ENCODE assay signal across 8 cellular contexts in genomic region chr15:98177950-98178848, GRCh38.
DNase-seq lines count a peak whose midpoint lies in the region; ATAC-seq, FAIRE-seq and TF ChIP-seq lines count a peak whose summit lies in the region.

No MANE protein-coding gene starts in this region.

- no peak overlapping the region for H2AFZ ChIP-seq in HepG2 (ENCODE audit: low read length)

- no peak overlapping the region for H3K4me2 ChIP-seq in HepG2 (ENCODE audit: low read depth, low read length)

- WGBS in HepG2 (ENCODE audit: low lambda C conversion rate): 2% methylated on average over 13 of the region's 13 CpGs
- 11 to 14% methylated on average over 13 of the region's 13 CpGs for WGBS in thyroid gland, 2 donors

- no TSS peak for BruUV-seq in HepG2 (replicated peaks; lab: Mats Ljungman, UMichigan)

- TF ChIP-seq RAD21 in HepG2 (CRISPR knock-in tag; IDR thresholded peaks at IDR 0.05): peak; percentile 57

- H3K9ac ChIP-seq in HepG2 (ENCODE audit: insufficient read depth, low read depth, low read length): no peak overlapping the region

- DNase-seq in DMS53 (lab: John Stamatoyannopoulos, UW) (peak; percentile 56), MG63 (peak; percentile 53), SKM-1 treated with dmso at 0.1 percent for 144 hours (lab: John Stamatoyannopoulos, UW; ENCODE audit: unreplicated experiment) (peak; percentile 75), coronary artery (ENCODE audit: low spot score) (no peak), HepG2 (ENCODE audit: low spot score) (peak; percentile 56), thyroid gland (peak; percentile 27 to 32)
- no peak for DNase-seq in activated effector memory CD4-positive, alpha-beta T cell treated with Interleukin-2 at 50 U/mL for 16 hours

- no peaks in the 10 kb centered on the region for H3K79me2 ChIP-seq in HepG2 (ENCODE audit: insufficient read depth, low read length)

- H3K4me3 ChIP-seq in MG63 (no peak overlapping the region), coronary artery (no peak overlapping the region), HepG2 (replicated peaks in 1 of 3; ENCODE audit: insufficient read depth in 1 of 3, low read depth in 2 of 3, low read length in 3 of 3) (no peak overlapping the region), thyroid gland (replicated peaks in 1 of 3) (no peak overlapping the region)

- TF ChIP-seq CTCF in coronary artery (IDR thresholded peaks at IDR 0.05) (peak; percentile 47), HepG2 (CRISPR knock-in tag; IDR thresholded peaks at IDR 0.05) (peak; percentile 85), thyroid gland (IDR thresholded peaks at IDR 0.05) (peak in 5 of 6 experiments; percentile 57 to 72 (median 66))

- TF ChIP-seq POLR2A in HepG2 (IDR thresholded peaks at IDR 0.05; ENCODE audit: insufficient read depth in 1 of 2, low read depth in 2 of 2, low read length in 2 of 2) (no peak), thyroid gland (IDR thresholded peaks at IDR 0.05) (no peak)

- FAIRE-seq in HepG2 (lab: Jason Lieb, UNC): peak; percentile 73

- intact Hi-C loops in HepG2 (cut with micrococcal nuclease; ENCODE audit: unreplicated experiment) (loop anchor here (1.0 to 10.0 kb wide), 5 partner anchors 93 to 274 kb away; no protein-coding TSS in a partner anchor), thyroid gland (cut with DNase I) (loop anchor here (5.0 kb wide), 1 partner anchor 276 kb away; no protein-coding TSS in a partner anchor)

- peak; percentile 82 for ATAC-seq in GM21390 (IDR thresholded peaks at IDR 0.05; ENCODE audit: unreplicated experiment)
- ATAC-seq in HepG2: peak; percentile 97

- H3K4me1 ChIP-seq in HepG2 (ENCODE audit: insufficient read depth, low read length) (no peaks in the 10 kb centered on the region), thyroid gland (no peaks in the 10 kb centered on the region)

- H3K27me3 ChIP-seq in MG63 (peaks cover 8% of the 10 kb centered on the region), HepG2 (ENCODE audit: control insufficient read depth in 1 of 2, insufficient read depth in 2 of 2, low read length in 2 of 2) (peaks cover 0 to 14% of the 10 kb centered on the region in 2 experiments; a peak in 1 of 5 replicates), thyroid gland (no peaks in the 10 kb centered on the region)

- no peak for TF ChIP-seq EP300 in HepG2 (IDR thresholded peaks at IDR 0.05; ENCODE audit: low read depth in 2 of 2, low read length in 2 of 2)
- no peak for TF ChIP-seq EP300 in HepG2 (CRISPR knock-in tag; IDR thresholded peaks at IDR 0.05; ENCODE audit: borderline replicate concordance)

- in situ Hi-C loops in HepG2 (cut with HindIII; ENCODE audit: extremely low pct_ligation_motif_present, low pct_unique_long_range_greater_than_20kb): loop anchor here (5.0 kb wide), 1 partner anchor 276 kb away; no protein-coding TSS in a partner anchor

- H4K20me1 ChIP-seq in HepG2 (ENCODE audit: insufficient read depth, low read length): no peaks in the 10 kb centered on the region

- no peaks in the 10 kb centered on the region for H3K9me3 ChIP-seq in MG63
- H3K9me3 ChIP-seq in HepG2 (ENCODE audit: low read length): no peaks in the 10 kb centered on the region
- no peaks in the 10 kb centered on the region for H3K9me3 ChIP-seq in thyroid gland

- H3K27ac ChIP-seq in coronary artery: no peak overlapping the region
- no peak overlapping the region for H3K27ac ChIP-seq in HepG2 (ENCODE audit: extremely low read length, insufficient read depth, low read length)
- H3K27ac ChIP-seq in thyroid gland: no peak overlapping the region

- CTCF ChIA-PET in HepG2 (lab: Yijun Ruan, JAX; ENCODE audit: low intra/inter-chr PET ratio, low total read pairs): interaction anchor here (1.8 to 1.9 kb wide), 2 partner anchors 269 to 274 kb away, joined by 14 to 17 read pairs; no protein-coding TSS in a partner anchor

- no peaks in the 10 kb centered on the region for H3K36me3 ChIP-seq in MG63
- no peaks in the 10 kb centered on the region for H3K36me3 ChIP-seq in HepG2 (replicated peaks in 1 of 2; ENCODE audit: control insufficient read depth in 1 of 2, insufficient read depth in 2 of 2, low read length in 2 of 2)
- H3K36me3 ChIP-seq in thyroid gland: no peaks in the 10 kb centered on the region

- POLR2A ChIA-PET in HepG2 (lab: Yijun Ruan, JAX): no interaction called here

TF ChIP-seq in HepG2, 621 proteins besides CTCF, POLR2A, EP300 and RAD21:
- TF ChIP-seq MXD1 (CRISPR knock-in tag; IDR thresholded peaks at IDR 0.05): no peak
- TF ChIP-seq HNRNPK (IDR thresholded peaks at IDR 0.05; ENCODE audit: low read depth, low read length, poor library complexity, severe bottlenecking): no peak
- no peak for TF ChIP-seq BCL3 (CRISPR knock-in tag; IDR thresholded peaks at IDR 0.05)
- no peak for TF ChIP-seq ZNF33A (CRISPR knock-in tag; IDR thresholded peaks at IDR 0.05; ENCODE audit: borderline replicate concordance)
- no peak for TF ChIP-seq FOXO1 (CRISPR knock-in tag; IDR thresholded peaks at IDR 0.05)
- peak; percentile 94 for TF ChIP-seq STAG1 (CRISPR knock-in tag; IDR thresholded peaks at IDR 0.05)
- TF ChIP-seq SMC3 (IDR thresholded peaks at IDR 0.05; ENCODE audit: low read length): peak; percentile 66
- no peak for TF ChIP-seq RBFOX2 (IDR thresholded peaks at IDR 0.05; ENCODE audit: low read depth, low read length)
- TF ChIP-seq ZNF496 (CRISPR knock-in tag; IDR thresholded peaks at IDR 0.05; ENCODE audit: insufficient replicate concordance): no peak
- no peak for TF ChIP-seq ZNF672 (CRISPR knock-in tag; IDR thresholded peaks at IDR 0.05)
- no peak for TF ChIP-seq ZNF367 (CRISPR knock-in tag; IDR thresholded peaks at IDR 0.05; ENCODE audit: borderline replicate concordance)
- no peak for TF ChIP-seq ZNF607 (CRISPR knock-in tag; IDR thresholded peaks at IDR 0.05; ENCODE audit: borderline replicate concordance)
- no peak for TF ChIP-seq ZNF251 (CRISPR knock-in tag; IDR thresholded peaks at IDR 0.05)
- no peak for TF ChIP-seq ZNF547 (CRISPR knock-in tag; IDR thresholded peaks at IDR 0.05)
- TF ChIP-seq ZNF724P (CRISPR knock-in tag; IDR thresholded peaks at IDR 0.05; ENCODE audit: borderline replicate concordance): no peak
- TF ChIP-seq TCF7L2 (IDR thresholded peaks at IDR 0.05; ENCODE audit: low read depth, low read length): no peak
- TF ChIP-seq, protein P1, sequence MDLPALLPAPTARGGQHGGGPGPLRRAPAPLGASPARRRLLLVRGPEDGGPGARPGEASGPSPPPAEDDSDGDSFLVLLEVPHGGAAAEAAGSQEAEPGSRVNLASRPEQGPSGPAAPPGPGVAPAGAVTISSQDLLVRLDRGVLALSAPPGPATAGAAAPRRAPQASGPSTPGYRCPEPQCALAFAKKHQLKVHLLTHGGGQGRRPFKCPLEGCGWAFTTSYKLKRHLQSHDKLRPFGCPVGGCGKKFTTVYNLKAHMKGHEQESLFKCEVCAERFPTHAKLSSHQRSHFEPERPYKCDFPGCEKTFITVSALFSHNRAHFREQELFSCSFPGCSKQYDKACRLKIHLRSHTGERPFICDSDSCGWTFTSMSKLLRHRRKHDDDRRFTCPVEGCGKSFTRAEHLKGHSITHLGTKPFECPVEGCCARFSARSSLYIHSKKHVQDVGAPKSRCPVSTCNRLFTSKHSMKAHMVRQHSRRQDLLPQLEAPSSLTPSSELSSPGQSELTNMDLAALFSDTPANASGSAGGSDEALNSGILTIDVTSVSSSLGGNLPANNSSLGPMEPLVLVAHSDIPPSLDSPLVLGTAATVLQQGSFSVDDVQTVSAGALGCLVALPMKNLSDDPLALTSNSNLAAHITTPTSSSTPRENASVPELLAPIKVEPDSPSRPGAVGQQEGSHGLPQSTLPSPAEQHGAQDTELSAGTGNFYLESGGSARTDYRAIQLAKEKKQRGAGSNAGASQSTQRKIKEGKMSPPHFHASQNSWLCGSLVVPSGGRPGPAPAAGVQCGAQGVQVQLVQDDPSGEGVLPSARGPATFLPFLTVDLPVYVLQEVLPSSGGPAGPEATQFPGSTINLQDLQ (CRISPR knock-in tag; IDR thresholded peaks at IDR 0.05): no peak

Comparison
In these comparisons a context has a peak if more than half of its experiments do, and no peak if none do; other contexts are left out.
1. DNase-seq: peak in DMS53 (single experiment), MG63 (single experiment), SKM-1 treated with dmso at 0.1 percent for 144 hours (single experiment), HepG2 (single experiment) and thyroid gland (2 of 2); none in coronary artery (single experiment) and activated effector memory CD4-positive, alpha-beta T cell treated with Interleukin-2 at 50 U/mL for 16 hours (single experiment).
2. Peak in every context shown above with its lines, with median percentiles within 50 percentile points of each other: CTCF ChIP-seq.